In genomic region chr2:102230410-102230909, GRCh38 we compare ENCODE assay signal across 22 cellular contexts. TPM values are rescaled to one million over a fixed set of nuclear protein-coding genes. Genes with fewer than 3 reads are reported as not detected.
"Had no signal": no experiment of that assay in that cellular context is flagged by ENCODE, and none has a peak within 500 bp of the region (broad histone marks: within the 10 kb centered on the region; RNA-seq: fewer than 3 reads in every experiment).

No MANE protein-coding gene starts in this region.

- H3K27me3 Mint-ChIP-seq: activated CD8-positive, alpha-beta T cell treated with anti-CD3 and anti-CD28 coated beads for 36 hours; activated naive CD8-positive, alpha-beta T cell treated with anti-CD3 and anti-CD28 coated beads, Interleukin-2, amount 10 ng/mL, durations not matched to agents 7 days and 5 days had no signal

- H3K27me3 ChIP-seq: adrenal gland, MG63 had no signal

- H3K9me3 ChIP-seq: adrenal gland, MG63 had no signal

- H3K4me3 Mint-ChIP-seq: activated CD8-positive, alpha-beta T cell treated with anti-CD3 and anti-CD28 coated beads for 36 hours; activated naive CD8-positive, alpha-beta T cell treated with anti-CD3 and anti-CD28 coated beads, Interleukin-2, amount 10 ng/mL, durations not matched to agents 7 days and 5 days; T-helper 1 cell treated with Interleukin-12 subunit alpha and Interleukin-12 subunit beta and Interleukin-4 antibody, amounts not matched to agents 30 μg/mL and 1 μg/mL, for 36 hours had no signal

- H3K9me3 Mint-ChIP-seq: activated CD8-positive, alpha-beta T cell treated with anti-CD3 and anti-CD28 coated beads for 36 hours; activated T-helper 2 cell treated with anti-CD3 and anti-CD28 coated beads, Interferon-gamma antibody, Interleukin-2, Interleukin-4, amounts not matched to agents 10 μg/mL and 5 μg/mL and 100 μg/mL, durations not matched to agents 14 hours and 24 hours and 36 hours; T-helper 1 cell treated with Interleukin-12 subunit alpha and Interleukin-12 subunit beta and Interleukin-4 antibody, amounts not matched to agents 30 μg/mL and 1 μg/mL, for 36 hours had no signal

- H3K36me3 ChIP-seq: adrenal gland, MG63 had no signal

- DNase-seq: activated CD4-positive, alpha-beta T cell treated with anti-CD3 and anti-CD28 coated beads, Interleukin-2, amount 50 U/mL, for 1 hour; activated CD8-positive, alpha-beta memory T cell treated with anti-CD3 and anti-CD28 coated beads, Interleukin-2, amount 50 U/mL, for 4 hours; activated CD8-positive, alpha-beta T cell treated with anti-CD3 and anti-CD28 coated beads for 36 hours; activated gamma-delta T cell treated with Interleukin-2 at 50 U/mL for 16 hours; activated naive CD4-positive, alpha-beta T cell treated with anti-CD3 and anti-CD28 coated beads, Interleukin-2, amount 50 U/mL, for 16 hours; activated naive CD8-positive, alpha-beta T cell treated with anti-CD3 and anti-CD28 coated beads, Interleukin-2, amount 10 ng/mL, durations not matched to agents 7 days and 5 days; activated T-cell treated with anti-CD3 and anti-CD28 coated beads, Interleukin-2, amount 50 U/mL, for 72 hours; adrenal gland; anterior cingulate cortex; MG63; MV-4-11; NCI-H1092 treated with DMSO at 0.1 percent for 48 hours; NCI-H1417 treated with DMSO at 0.1 percent for 48 hours; NCI-H1694; NCI-H2029; NCI-H510A treated with DMSO at 0.1 percent for 48 hours; PC-3; SHP77 treated with DMSO at 0.1 percent for 48 hours had no signal

- ATAC-seq: activated CD4-positive, CD25-positive, alpha-beta regulatory T cell treated with anti-CD3 and anti-CD28 coated beads, Interleukin-2, amount 50 U/mL, for 24 hours; activated CD8-positive, alpha-beta T cell treated with anti-CD3 and anti-CD28 coated beads for 36 hours; activated T-cell treated with anti-CD3 and anti-CD28 coated beads, Interleukin-2, amount 50 U/mL, for 72 hours; PC-3 had no signal

- H3K27ac Mint-ChIP-seq: activated CD8-positive, alpha-beta T cell treated with anti-CD3 and anti-CD28 coated beads for 36 hours; activated naive CD8-positive, alpha-beta T cell treated with anti-CD3 and anti-CD28 coated beads, Interleukin-2, amount 10 ng/mL, durations not matched to agents 7 days and 5 days; T-helper 1 cell treated with Interleukin-12 subunit alpha and Interleukin-12 subunit beta and Interleukin-4 antibody, amounts not matched to agents 30 μg/mL and 1 μg/mL, for 36 hours had no signal

- H3K4me3 ChIP-seq: adrenal gland, MG63 had no signal

- H3K27ac ChIP-seq: adrenal gland had no signal

RNA-seq across cellular contexts. Expression of gene IL1RL2, which starts 43.6 kb away (rescaled TPM):
- total RNA-seq: activated CD8-positive, alpha-beta T cell treated with anti-CD3 and anti-CD28 coated beads for 36 hours; activated naive CD8-positive, alpha-beta T cell treated with anti-CD3 and anti-CD28 coated beads, Interleukin-2, amount 10 ng/mL, durations not matched to agents 7 days and 5 days; activated T-helper 2 cell treated with anti-CD3 and anti-CD28 coated beads, Interferon-gamma antibody, Interleukin-2, Interleukin-4, amounts not matched to agents 10 μg/mL and 5 μg/mL and 100 μg/mL, durations not matched to agents 14 hours and 24 hours and 36 hours; SK-MEL-5 had no signal
